15 cellular contexts compared by ENCODE assay signal in genomic region chr6:39184906-39185580, GRCh38. TPM values are rescaled to one million over a fixed set of nuclear protein-coding genes. Genes with fewer than 3 reads are reported as not detected.
A peak's percentile ranks its signal among the peaks of the same experiment; 100 is the strongest.
DNase-seq lines count a peak whose midpoint lies in the region; ATAC-seq and TF ChIP-seq lines count a peak whose summit lies in the region.
"Had no signal": no experiment of that assay in that cellular context is flagged by ENCODE, and none has a peak within 500 bp of the region (broad histone marks: within the 10 kb centered on the region; RNA-seq: fewer than 3 reads in every experiment).

No MANE protein-coding gene starts in this region.

- TF ChIP-seq CTCF in HEK293 (tag by site-specific recombination; IDR thresholded peaks at IDR 0.05) (no peak), esophagus squamous epithelium (IDR thresholded peaks at IDR 0.05) (no peak), smooth muscle cell (IDR thresholded peaks at IDR 0.05; ENCODE audit: borderline replicate concordance, insufficient read depth, poor library complexity, severe bottlenecking) (no peak), progenitor cell of endocrine pancreas (IDR thresholded peaks at IDR 0.05; ENCODE audit: unreplicated experiment) (no peak)

- no peak overlapping the region for H3K4me3 Mint-ChIP-seq in progenitor cell of endocrine pancreas (ENCODE audit: low read depth)
- H3K4me3 Mint-ChIP-seq: activated T-cell treated with anti-CD3 and anti-CD28 coated beads, Interleukin-2, amount 50 U/mL, for 72 hours; CD8-positive, alpha-beta memory T cell; memory B cell had no signal

- H3K27ac ChIP-seq in HEK293 (ENCODE audit: extremely low read depth, low read depth, low read length) (no peak overlapping the region), esophagus squamous epithelium (peak overlapping the region; percentile 83 to 93 (median 85)), skin epidermis (peak overlapping the region in 11 of 21 experiments; percentile 12 to 69 (median 50)), smooth muscle cell (ENCODE audit: low read depth) (no peak overlapping the region)
- H3K27ac ChIP-seq: parathyroid adenoma, SJSA1 had no signal

- no peaks in the 10 kb centered on the region for H3K9me3 Mint-ChIP-seq in progenitor cell of endocrine pancreas (ENCODE audit: low read depth)
- H3K9me3 Mint-ChIP-seq: activated T-cell treated with anti-CD3 and anti-CD28 coated beads, Interleukin-2, amount 50 U/mL, for 72 hours; CD8-positive, alpha-beta memory T cell; memory B cell had no signal

- no peaks in the 10 kb centered on the region for H3K36me3 ChIP-seq in HEK293 (ENCODE audit: control insufficient read depth in 2 of 2, insufficient read depth in 1 of 2, low read length in 2 of 2)
- H3K36me3 ChIP-seq in esophagus squamous epithelium, result no peaks in the 10 kb centered on the region
- no peaks in the 10 kb centered on the region for H3K36me3 ChIP-seq in smooth muscle cell (ENCODE audit: low read depth)
- H3K36me3 ChIP-seq: SJSA1 had no signal

- H4K20me1 ChIP-seq in smooth muscle cell (ENCODE audit: low read depth), result no peaks in the 10 kb centered on the region

- no peak for TF ChIP-seq POLR2A in esophagus squamous epithelium (IDR thresholded peaks at IDR 0.05)

- ATAC-seq in GM21367 (IDR thresholded peaks at IDR 0.05; ENCODE audit: unreplicated experiment) (no peak), HG02840 (IDR thresholded peaks at IDR 0.05; ENCODE audit: low FRiP score, unreplicated experiment) (no peak)
- ATAC-seq: activated T-cell treated with anti-CD3 and anti-CD28 coated beads, Interleukin-2, amount 50 U/mL, for 72 hours had no signal

- peaks cover 4% of the 10 kb centered on the region for H3K4me1 Mint-ChIP-seq in progenitor cell of endocrine pancreas (ENCODE audit: low read depth)

- no peak overlapping the region for H3K9ac ChIP-seq in smooth muscle cell (ENCODE audit: low read depth)
- H3K9ac ChIP-seq: parathyroid adenoma had no signal

- H3K4me3 ChIP-seq in HEK293 (ENCODE audit: low read depth, low read length) (no peak overlapping the region), esophagus squamous epithelium (no peak overlapping the region), skin epidermis (no peak overlapping the region), smooth muscle cell (no peak overlapping the region)
- H3K4me3 ChIP-seq: SJSA1 had no signal

- no peaks in the 10 kb centered on the region for H3F3A ChIP-seq in smooth muscle cell (ENCODE audit: low read depth)

- H3K9me3 ChIP-seq in HEK293 (ENCODE audit: control insufficient read depth, insufficient read depth, low read depth, low read length) (no peaks in the 10 kb centered on the region), esophagus squamous epithelium (no peaks in the 10 kb centered on the region), smooth muscle cell (replicated peaks; ENCODE audit: low read depth) (no peaks in the 10 kb centered on the region)
- H3K9me3 ChIP-seq: SJSA1 had no signal

- H3K27ac Mint-ChIP-seq in progenitor cell of endocrine pancreas, result no peak overlapping the region
- H3K27ac Mint-ChIP-seq: activated T-cell treated with anti-CD3 and anti-CD28 coated beads, Interleukin-2, amount 50 U/mL, for 72 hours; CD8-positive, alpha-beta memory T cell; memory B cell had no signal

- DNase-seq in NCI-H510A (lab: John Stamatoyannopoulos, UW), result peak; percentile 80
- no peak for DNase-seq in esophagus squamous epithelium (lab: John Stamatoyannopoulos, UW)
- DNase-seq in smooth muscle cell (lab: John Stamatoyannopoulos, UW; ENCODE audit: unreplicated experiment), result no peak
- no peak for DNase-seq in progenitor cell of endocrine pancreas (ENCODE audit: low spot score, unreplicated experiment)
- DNase-seq: activated T-cell treated with anti-CD3 and anti-CD28 coated beads, Interleukin-2, amount 50 U/mL, for 72 hours; CD8-positive, alpha-beta memory T cell; head of caudate nucleus; NCI-H1105 treated with DMSO at 0.1 percent for 48 hours had no signal

- CTCF ChIA-PET in HEK293 (lab: Yijun Ruan, JAX), result interaction anchor here (0.7 to 1.6 kb wide), 7 partner anchors 19 to 212 kb away, joined by 3 to 5 read pairs (median 3); no protein-coding TSS in a partner anchor

- H3K27me3 ChIP-seq in esophagus squamous epithelium, result no peaks in the 10 kb centered on the region
- H3K27me3 ChIP-seq in smooth muscle cell (ENCODE audit: low read depth), result no peaks in the 10 kb centered on the region
- H3K27me3 ChIP-seq: SJSA1 had no signal

- intact Hi-C loops in esophagus squamous epithelium (cut with DNase I), result no loop called here

- H2AFZ ChIP-seq in smooth muscle cell (ENCODE audit: low read depth), result no peak overlapping the region
- H2AFZ ChIP-seq: parathyroid adenoma had no signal

- H3K4me1 ChIP-seq in HEK293 (ENCODE audit: control insufficient read depth, insufficient read depth, low read length) (no peaks in the 10 kb centered on the region), esophagus squamous epithelium (peaks cover 13 to 75% (median 27%) of the 10 kb centered on the region in 3 donors), smooth muscle cell (ENCODE audit: low read depth) (no peaks in the 10 kb centered on the region)
- H3K4me1 ChIP-seq: SJSA1 had no signal

- H3K4me2 ChIP-seq in smooth muscle cell, result no peak overlapping the region

- H3K36me3 Mint-ChIP-seq in progenitor cell of endocrine pancreas (ENCODE audit: insufficient read depth), result no peaks in the 10 kb centered on the region
- H3K36me3 Mint-ChIP-seq: memory B cell had no signal

- POLR2A ChIA-PET in HEK293 (lab: Yijun Ruan, JAX), result no interaction called here

- peaks cover 5% of the 10 kb centered on the region for H3K27me3 Mint-ChIP-seq in progenitor cell of endocrine pancreas
- H3K27me3 Mint-ChIP-seq: CD8-positive, alpha-beta memory T cell had no signal

- no peaks in the 10 kb centered on the region for H3K79me2 ChIP-seq in smooth muscle cell (ENCODE audit: low read depth)
- H3K79me2 ChIP-seq: parathyroid adenoma had no signal

- 54 to 70% methylated on average over 3 to 4 of the region's 5 CpGs for WGBS in esophagus squamous epithelium, 2 donors
- WGBS in smooth muscle cell (ENCODE audit: low lambda C conversion rate), result 90% methylated on average over 5 of the region's 5 CpGs

TF ChIP-seq in HEK293, 187 proteins besides CTCF, POLR2A, EP300 and RAD21:
- TF ChIP-seq ZNF148 (tag by site-specific recombination; IDR thresholded peaks at IDR 0.05; ENCODE audit: borderline replicate concordance) (no peak), KLF17 (tag by site-specific recombination; IDR thresholded peaks at IDR 0.05) (0 out of 2 replicates have a peak, but pooled peaks have one; percentile 32), ZNF416 (tag by site-specific recombination; IDR thresholded peaks at IDR 0.05) (no peak), ZBTB20 (tag by site-specific recombination; IDR thresholded peaks at IDR 0.05) (peak; percentile 65), ZNF571 (tag by site-specific recombination; IDR thresholded peaks at IDR 0.05) (no peak)

RNA-seq across cellular contexts. Expression of gene KCNK5, which starts 44.2 kb away (rescaled TPM):
- total RNA-seq in esophagus squamous epithelium, result 10 to 100 TPM in 2 of 4 donors, 1 to 10 TPM in 2; 6.1 to 11.0 (median 8.7) TPM
- 0.04 TPM in 1 of 2 replicates, not detected in the other for total RNA-seq in smooth muscle cell
- polyA plus RNA-seq in smooth muscle cell, result 0.35 TPM in 1 of 2 replicates, not detected in the other
- 2.0 and 2.3 TPM in 2 replicates for total RNA-seq in progenitor cell of endocrine pancreas
- total RNA-seq: SJSA1 had no signal

Comparison
In these comparisons a context has a peak if more than half of its experiments do, and no peak if none do; other contexts are left out.
1. H3K27ac ChIP-seq: peak in esophagus squamous epithelium (4 of 4) and skin epidermis (11 of 21); none in HEK293 (single experiment) and smooth muscle cell (single experiment).